ENCODE assay signal across 11 cellular contexts in the genomic region with DNA sequence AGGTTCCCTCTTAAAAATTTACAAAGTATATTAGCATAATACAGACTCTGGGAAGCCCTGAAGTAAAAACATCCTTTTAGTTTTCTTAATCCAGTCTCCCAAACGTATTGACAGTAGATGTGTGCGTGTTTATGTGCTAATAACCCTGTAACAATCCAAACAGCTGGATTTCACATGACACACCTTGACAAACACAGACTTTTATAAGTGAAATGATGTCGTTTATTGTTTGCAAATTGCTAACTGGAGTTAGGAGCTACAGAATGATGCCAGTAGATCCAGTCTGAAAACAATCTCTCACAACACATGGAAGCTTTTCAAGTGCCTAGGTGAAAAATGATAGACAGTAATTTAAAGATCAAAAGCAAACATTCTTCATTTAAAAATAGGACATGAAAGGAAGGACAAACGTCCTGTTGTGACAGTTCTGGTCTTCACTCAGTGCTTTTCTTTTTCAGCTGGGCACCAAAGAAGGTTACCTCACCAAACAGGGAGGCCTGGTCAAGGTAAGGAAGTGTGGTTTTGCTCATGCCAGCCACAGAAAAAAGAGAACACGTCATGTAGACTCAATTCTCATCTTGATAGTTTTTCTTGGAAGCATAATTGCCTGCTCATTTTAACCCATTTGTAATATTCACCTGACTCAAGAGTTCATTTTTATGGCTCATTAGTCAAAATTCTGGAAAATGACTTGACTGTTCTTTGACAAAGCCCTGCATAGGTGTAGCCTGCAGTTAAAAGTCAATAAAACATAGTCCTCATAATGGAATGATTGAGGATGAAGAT. TPM values are rescaled to one million over a fixed set of nuclear protein-coding genes. Genes with fewer than 3 reads are reported as not detected.
A peak's percentile ranks its signal among the peaks of the same experiment; 100 is the strongest.
DNase-seq lines count a peak whose midpoint lies in the region; ATAC-seq and TF ChIP-seq lines count a peak whose summit lies in the region.
"Had no signal": no experiment of that assay in that cellular context is flagged by ENCODE, and none has a peak within 500 bp of the region (broad histone marks: within the 10 kb centered on the region; RNA-seq: fewer than 3 reads in every experiment).

No MANE protein-coding gene starts in this region.

- CTCF ChIA-PET in activated CD4-positive, alpha-beta T cell treated with anti-CD3 and anti-CD28 coated beads for 36 hours (lab: Charles Lee) = interaction anchor here (0.8 kb wide), 2 partner anchors 10 to 14 kb away, joined by 4 read pairs; no protein-coding TSS in a partner anchor

- no peaks in the 10 kb centered on the region for H3K9me3 Mint-ChIP-seq in activated CD4-positive, alpha-beta T cell treated with anti-CD3 and anti-CD28 coated beads for 36 hours (ENCODE audit: low read depth)
- H3K9me3 Mint-ChIP-seq in naive B cell = no peaks in the 10 kb centered on the region

- intact Hi-C loops in activated CD4-positive, alpha-beta T cell treated with anti-CD3 and anti-CD28 coated beads for 36 hours (cut with DNase I, micrococcal nuclease) = loop anchor here (1.0 kb wide), 2 partner anchors 10 to 46 kb away; no protein-coding TSS in a partner anchor

- peak; percentile 43 for DNase-seq in activated CD4-positive, alpha-beta T cell treated with anti-CD3 and anti-CD28 coated beads for 36 hours
- no peak for DNase-seq in activated CD4-positive, alpha-beta T cell treated with anti-CD3 and anti-CD28 coated beads for 4 hours
- peak; percentile 15 for DNase-seq in NCI-H2029 treated with DMSO at 0.1 percent for 48 hours (lab: John Stamatoyannopoulos, UW)
- DNase-seq in naive B cell = no peak
- DNase-seq in middle frontal gyrus (ENCODE audit: extremely low spot score, low spot score) = no peak
- DNase-seq in GM20000 (ENCODE audit: low spot score) = no peak
- DNase-seq in hypothalamus (lab: John Stamatoyannopoulos, UW) = no peak
- DNase-seq: activated effector memory CD4-positive, alpha-beta T cell treated with anti-CD3 and anti-CD28 coated beads, Interleukin-2, amount 50 U/mL, for 16 hours; transverse colon had no signal

- ATAC-seq in activated CD4-positive, alpha-beta T cell treated with anti-CD3 and anti-CD28 coated beads for 36 hours = peak; percentile 84
- ATAC-seq in HG02642 (IDR thresholded peaks at IDR 0.05; ENCODE audit: poor library complexity, unreplicated experiment) (peak; percentile 64), naive B cell (ENCODE audit: low read depth in 2 of 2) (no peak)
- ATAC-seq: Right ventricle myocardium inferior had no signal

- TF ChIP-seq CTCF in GM20000 (IDR thresholded peaks at IDR 0.05; ENCODE audit: extremely low read depth, missing control alignments) = no peak

- peak overlapping the region; percentile 55 for H3K27ac Mint-ChIP-seq in activated CD4-positive, alpha-beta T cell treated with anti-CD3 and anti-CD28 coated beads for 36 hours
- H3K27ac Mint-ChIP-seq in naive B cell = peak overlapping the region in 4 of 6 donors; percentile 36 to 92 (median 55)

- H3K4me3 Mint-ChIP-seq in activated CD4-positive, alpha-beta T cell treated with anti-CD3 and anti-CD28 coated beads for 36 hours = no peak overlapping the region
- no peak overlapping the region for H3K4me3 Mint-ChIP-seq in naive B cell

- peaks cover 34% of the 10 kb centered on the region for H3K36me3 Mint-ChIP-seq in activated CD4-positive, alpha-beta T cell treated with anti-CD3 and anti-CD28 coated beads for 36 hours (ENCODE audit: low read depth)
- H3K36me3 Mint-ChIP-seq in naive B cell = peaks cover 3 to 15% of the 10 kb centered on the region in 2 donors

- POLR2A ChIA-PET in activated CD4-positive, alpha-beta T cell treated with anti-CD3 and anti-CD28 coated beads for 36 hours (lab: Charles Lee) = interaction anchor here (0.7 to 0.8 kb wide), 2 partner anchors 9 to 933 kb away, joined by 3 to 4 read pairs; no protein-coding TSS in a partner anchor

- peaks cover 34% of the 10 kb centered on the region for H3K4me1 Mint-ChIP-seq in activated CD4-positive, alpha-beta T cell treated with anti-CD3 and anti-CD28 coated beads for 36 hours
- peaks cover 22 to 26% (median 23%) of the 10 kb centered on the region in 3 donors for H3K4me1 Mint-ChIP-seq in naive B cell

- H3K27me3 Mint-ChIP-seq in activated CD4-positive, alpha-beta T cell treated with anti-CD3 and anti-CD28 coated beads for 36 hours = no peaks in the 10 kb centered on the region
- H3K27me3 Mint-ChIP-seq in naive B cell = no peaks in the 10 kb centered on the region

RNA-seq across cellular contexts. Expression of gene LAMTOR3, which starts 32.9 kb away (rescaled TPM):
- total RNA-seq in activated CD4-positive, alpha-beta T cell treated with anti-CD3 and anti-CD28 coated beads for 36 hours = 10 to 100 TPM; 28.5 to 30.4 TPM
- polyA plus RNA-seq in naive B cell (ENCODE audit: low read depth in 6 of 6) = 10 to 100 TPM; 19.6 to 43.7 (median 26.6) TPM

RNA-seq across cellular contexts. Expression of gene DAPP1, which starts 44.7 kb away (rescaled TPM):
- total RNA-seq in activated CD4-positive, alpha-beta T cell treated with anti-CD3 and anti-CD28 coated beads for 36 hours = 10 to 100 TPM; 24.7 to 25.9 TPM
- 100 to 1,000 TPM; 114 to 255 (median 199) TPM for polyA plus RNA-seq in naive B cell (ENCODE audit: low read depth in 6 of 6)

Comparison
In these comparisons a context has a peak if more than half of its experiments do, and no peak if none do; other contexts are left out.
1. DNase-seq: peak in activated CD4-positive, alpha-beta T cell treated with anti-CD3 and anti-CD28 coated beads for 36 hours (single experiment) and NCI-H2029 treated with DMSO at 0.1 percent for 48 hours (single experiment); none in activated CD4-positive, alpha-beta T cell treated with anti-CD3 and anti-CD28 coated beads for 4 hours (0 of 2), naive B cell (single experiment), middle frontal gyrus (single experiment), GM20000 (single experiment) and hypothalamus (0 of 51).
2. ATAC-seq: peak in activated CD4-positive, alpha-beta T cell treated with anti-CD3 and anti-CD28 coated beads for 36 hours (single experiment) and HG02642 (single experiment); none in naive B cell (0 of 2).